Comparison of ENCODE assay signal across 25 cellular contexts in the genomic region with DNA sequence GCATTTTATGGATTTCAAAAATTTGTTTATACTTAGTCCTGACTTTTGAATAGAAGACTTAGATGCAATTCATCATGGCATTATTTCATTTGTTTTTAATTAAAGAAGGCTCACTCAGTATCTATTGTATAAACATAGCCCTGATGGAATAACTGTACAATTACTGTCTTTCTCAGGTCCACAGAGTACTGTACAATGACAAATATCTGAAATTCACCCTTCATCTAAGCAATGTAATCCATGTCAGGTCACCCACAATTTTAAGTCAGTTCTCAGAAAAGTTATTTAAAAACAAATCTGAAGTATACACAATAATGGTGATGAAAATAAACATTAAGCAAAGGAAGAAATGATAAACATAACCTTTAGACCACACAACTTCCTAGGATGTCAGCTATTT.
"Had no signal": no experiment of that assay in that cellular context is flagged by ENCODE, and none has a peak within 500 bp of the region (broad histone marks: within the 10 kb centered on the region; RNA-seq: fewer than 3 reads in every experiment).

No MANE protein-coding gene starts in this region.

- H3K27ac Mint-ChIP-seq: mesothelial cell of epicardium; naive B cell; naive thymus-derived CD8-positive, alpha-beta T cell had no signal

- H3K27ac ChIP-seq: coronary artery, dorsolateral prefrontal cortex, epithelial cell of prostate, esophagus squamous epithelium, gastrocnemius medialis, heart right ventricle, left lung, lower lobe of right lung had no signal

- H3K4me3 Mint-ChIP-seq: mesothelial cell of epicardium; naive B cell; naive thymus-derived CD8-positive, alpha-beta T cell had no signal

- H3K9me3 ChIP-seq: esophagus squamous epithelium, gastrocnemius medialis, heart right ventricle, left lung, lower lobe of right lung, mucosa of descending colon had no signal

- ATAC-seq: esophagus mucosa; gastrocnemius medialis; heart right ventricle; left cardiac atrium; left ventricle myocardium superior; mucosa of descending colon; naive thymus-derived CD8-positive, alpha-beta T cell had no signal

- H3K36me3 ChIP-seq: esophagus squamous epithelium, gastrocnemius medialis, heart right ventricle, left lung, lower lobe of right lung had no signal

- H3K27me3 Mint-ChIP-seq: naive B cell; naive thymus-derived CD8-positive, alpha-beta T cell had no signal

- DNase-seq: dermis blood vessel endothelial cell; dorsolateral prefrontal cortex; effector CD4-positive, alpha-beta T cell; effector memory CD4-positive, alpha-beta T cell; erythroblast; esophagus squamous epithelium; foreskin fibroblast; foreskin melanocyte; gastrocnemius medialis; glutamatergic neuron; head of caudate nucleus; heart right ventricle; hippocampal formation; left cardiac atrium; left lung; left ventricle myocardium superior; lower lobe of right lung; mesenchymal stem cell; mucosa of descending colon; naive B cell; naive thymus-derived CD8-positive, alpha-beta T cell had no signal

- H3K4me1 Mint-ChIP-seq: mesothelial cell of epicardium; naive thymus-derived CD8-positive, alpha-beta T cell had no signal

- H3K4me1 ChIP-seq: gastrocnemius medialis, heart right ventricle, left lung, lower lobe of right lung had no signal

- H3K27me3 ChIP-seq: dorsolateral prefrontal cortex, esophagus squamous epithelium, gastrocnemius medialis, heart right ventricle, left lung had no signal

- H3K4me3 ChIP-seq: coronary artery, dorsolateral prefrontal cortex, esophagus squamous epithelium, gastrocnemius medialis, heart right ventricle, left lung, lower lobe of right lung, mucosa of descending colon had no signal

- H3K36me3 Mint-ChIP-seq: mesothelial cell of epicardium, naive B cell had no signal

- H3K9me3 Mint-ChIP-seq: naive thymus-derived CD8-positive, alpha-beta T cell had no signal
